In genomic region chr1:33018112-33018511, GRCh38 we compare ENCODE assay signal across 1 cellular context.
TF ChIP-seq lines count a peak whose summit lies in the region.

No MANE protein-coding gene starts in this region.

TF ChIP-seq in endothelial cell of umbilical vein, 7 proteins besides CTCF, POLR2A, EP300 and RAD21 (continued from another document):
- TF ChIP-seq GATA2 (IDR thresholded peaks at IDR 0.05; ENCODE audit: insufficient read depth, insufficient read length, low read depth, low read length) (no peak), FOS (IDR thresholded peaks at IDR 0.05; ENCODE audit: borderline replicate concordance, insufficient read depth, low read length) (no peak), MAX (IDR thresholded peaks at IDR 0.05; ENCODE audit: insufficient read depth, insufficient read length) (no peak), POLR2AphosphoS5 (IDR thresholded peaks at IDR 0.05; ENCODE audit: insufficient read depth, low read depth, low read length) (no peak)
